In genomic region chr9:135500071-135500524, GRCh38 we compare ENCODE assay signal across 9 cellular contexts. TPM values are rescaled to one million over a fixed set of nuclear protein-coding genes. Genes with fewer than 3 reads are reported as not detected.
DNase-seq lines count a peak whose midpoint lies in the region; ATAC-seq, FAIRE-seq and TF ChIP-seq lines count a peak whose summit lies in the region.
"Had no signal": no experiment of that assay in that cellular context is flagged by ENCODE, and none has a peak within 500 bp of the region (broad histone marks: within the 10 kb centered on the region; RNA-seq: fewer than 3 reads in every experiment).

No MANE protein-coding gene starts in this region.

- H3K4me3 Mint-ChIP-seq in activated naive CD8-positive, alpha-beta T cell treated with anti-CD3 and anti-CD28 coated beads for 36 hours, result peak overlapping the region; percentile 93

- WGBS in hepatocyte (ENCODE audit: low lambda C conversion rate, missing lambda C conversion rate), result under 1% methylated on average over 27 of the region's 29 CpGs
- 0% methylated on average over 27 to 29 of the region's 29 CpGs for WGBS in small intestine, 3 donors

- DNase-seq in GM06990 (ENCODE audit: extremely low read depth, insufficient read length), result no peak
- no peak for DNase-seq in activated naive CD8-positive, alpha-beta T cell treated with anti-CD3 and anti-CD28 coated beads for 36 hours
- DNase-seq in hepatocyte (ENCODE audit: low spot score), result no peak
- no peak for DNase-seq in small intestine
- DNase-seq in NCI-H1694 (lab: John Stamatoyannopoulos, UW), result no peak
- DNase-seq in KBM-7, result no peak
- DNase-seq in iPS-NIHi7 (ENCODE audit: extremely low spot score), result no peak

- H3K27ac ChIP-seq in hepatocyte, result peak overlapping the region; percentile 62
- peak overlapping the region; percentile 9 to 63 for H3K27ac ChIP-seq in small intestine (ENCODE audit: low read depth in 1 of 2, low read length in 1 of 2)

- H2AFZ ChIP-seq in hepatocyte, result peak overlapping the region; percentile 95

- peak overlapping the region; percentile 99 for H3K4me2 ChIP-seq in hepatocyte

- H3K9me3 Mint-ChIP-seq in activated naive CD8-positive, alpha-beta T cell treated with anti-CD3 and anti-CD28 coated beads for 36 hours, result no peaks in the 10 kb centered on the region

- H3K27ac Mint-ChIP-seq in activated naive CD8-positive, alpha-beta T cell treated with anti-CD3 and anti-CD28 coated beads for 36 hours, result no peak overlapping the region

- FAIRE-seq in small intestine (lab: Jason Lieb, UNC), result no peak

- no peaks in the 10 kb centered on the region for H3K27me3 ChIP-seq in GM06990 (replicated peaks; ENCODE audit: control insufficient read depth, insufficient read depth, low read length)
- no peaks in the 10 kb centered on the region for H3K27me3 ChIP-seq in hepatocyte
- H3K27me3 ChIP-seq in small intestine (ENCODE audit: control insufficient read depth in 2 of 2, insufficient read depth in 2 of 2, low read length in 2 of 2), result no peaks in the 10 kb centered on the region

- H3K9me3 ChIP-seq in hepatocyte (ENCODE audit: low read depth) (no peaks in the 10 kb centered on the region), small intestine (ENCODE audit: control insufficient read depth, low read depth) (no peaks in the 10 kb centered on the region)

- peaks cover 6% of the 10 kb centered on the region for H3K27me3 Mint-ChIP-seq in activated naive CD8-positive, alpha-beta T cell treated with anti-CD3 and anti-CD28 coated beads for 36 hours

- H3K4me1 Mint-ChIP-seq in activated naive CD8-positive, alpha-beta T cell treated with anti-CD3 and anti-CD28 coated beads for 36 hours, result peaks cover 11% of the 10 kb centered on the region

- H3K36me3 Mint-ChIP-seq in activated naive CD8-positive, alpha-beta T cell treated with anti-CD3 and anti-CD28 coated beads for 36 hours, result peaks cover 25% of the 10 kb centered on the region

- ATAC-seq in HG03135 (IDR thresholded peaks at IDR 0.05; ENCODE audit: unreplicated experiment), result peak; percentile 9

- TF ChIP-seq CTCF in GM06990 (IDR thresholded peaks at IDR 0.05; ENCODE audit: insufficient read depth, low read length, poor library complexity, severe bottlenecking) (no peak), hepatocyte (IDR thresholded peaks at IDR 0.05; ENCODE audit: poor library complexity) (no peak)

- no peaks in the 10 kb centered on the region for H3K9me2 ChIP-seq in hepatocyte (replicated peaks; ENCODE audit: insufficient read depth)

- peak overlapping the region; percentile 95 for H3K4me3 ChIP-seq in GM06990 (replicated peaks; ENCODE audit: low read depth, low read length)
- peak overlapping the region; percentile 92 for H3K4me3 ChIP-seq in hepatocyte
- H3K4me3 ChIP-seq in small intestine (ENCODE audit: low read depth in 1 of 2, low read length in 2 of 2), result peak overlapping the region; percentile 65 to 92

- peaks cover 7% of the 10 kb centered on the region for H3K4me1 ChIP-seq in hepatocyte (ENCODE audit: insufficient read depth)
- peaks cover 0 to 5% of the 10 kb centered on the region in 2 donors for H3K4me1 ChIP-seq in small intestine (ENCODE audit: control insufficient read depth in 2 of 2, insufficient read depth in 1 of 2, low read depth in 1 of 2, low read length in 1 of 2)

- H3K36me3 ChIP-seq in GM06990 (ENCODE audit: control insufficient read depth, insufficient read depth, low read length) (peaks cover 24% of the 10 kb centered on the region), hepatocyte (replicated peaks; ENCODE audit: insufficient read depth, low read depth) (no peaks in the 10 kb centered on the region), small intestine (ENCODE audit: control insufficient read depth in 2 of 2, insufficient read depth in 2 of 2, low read length in 2 of 2) (peaks cover 0 to 6% of the 10 kb centered on the region in 2 donors)

- in situ Hi-C loops in KBM-7 (cut with MboI; ENCODE audit: low pct_unique_long_range_greater_than_20kb, low sequenced_read_pairs), result no loop called here

- peaks cover 17% of the 10 kb centered on the region for H3K79me2 ChIP-seq in hepatocyte

- peaks cover 5% of the 10 kb centered on the region for H4K20me1 ChIP-seq in hepatocyte (ENCODE audit: insufficient read depth, poor library complexity, severe bottlenecking)

RNA-seq across cellular contexts. Expression of gene MRPS2, which starts 0.4 kb away (rescaled TPM):
- 10 to 100 TPM; 74.0 to 78.8 TPM for total RNA-seq in activated naive CD8-positive, alpha-beta T cell treated with anti-CD3 and anti-CD28 coated beads for 36 hours
- total RNA-seq in hepatocyte, result 22.4 and 28.0 TPM in 2 replicates
- polyA plus RNA-seq in hepatocyte, result 57.0 and 59.1 TPM in 2 replicates
- 10 to 100 TPM; 32.4 to 65.9 (median 37.3) TPM for polyA plus RNA-seq in small intestine

RNA-seq across cellular contexts. Expression of gene PPP1R26, which starts 20.5 kb away (rescaled TPM):
- under 1 TPM; 0.20 to 0.27 TPM for total RNA-seq in activated naive CD8-positive, alpha-beta T cell treated with anti-CD3 and anti-CD28 coated beads for 36 hours
- total RNA-seq in hepatocyte, result 12.5 and 15.6 TPM in 2 replicates
- 9.1 and 15.0 TPM in 2 replicates for polyA plus RNA-seq in hepatocyte
- 10 to 100 TPM in 1 of 3 donors, 1 to 10 TPM in 2; 6.5 to 10.1 (median 9.8) TPM for polyA plus RNA-seq in small intestine

RNA-seq across cellular contexts. Expression of gene LCN1, which starts 21.1 kb away (rescaled TPM):
- total RNA-seq in activated naive CD8-positive, alpha-beta T cell treated with anti-CD3 and anti-CD28 coated beads for 36 hours, result not detected
- total RNA-seq in hepatocyte, result not detected in 2 replicates
- 0.63 TPM in 1 of 2 replicates, not detected in the other for polyA plus RNA-seq in hepatocyte
- not detected for polyA plus RNA-seq in small intestine
- total RNA-seq: T-helper 2 cell treated with Interferon-gamma antibody and Interleukin-4, amounts not matched to agents 100 ng/mL and 5 ng/mL, for 36 hours had no signal

RNA-seq across cellular contexts. Expression of gene OBP2A, which starts 45.8 kb away (rescaled TPM):
- total RNA-seq in activated naive CD8-positive, alpha-beta T cell treated with anti-CD3 and anti-CD28 coated beads for 36 hours, result not detected
- not detected in 2 replicates for total RNA-seq in hepatocyte
- polyA plus RNA-seq in hepatocyte (not detected in 2 replicates), small intestine (not detected)
- total RNA-seq: T-helper 2 cell treated with Interferon-gamma antibody and Interleukin-4, amounts not matched to agents 100 ng/mL and 5 ng/mL, for 36 hours had no signal

Comparison
In these comparisons a context has a peak if more than half of its experiments do, and no peak if none do; other contexts are left out.
1. RNA of gene PPP1R26, which starts 20.5 kb away (total RNA-seq): 12.5 to 15.6 TPM in hepatocyte; 0.20 to 0.27 TPM in activated naive CD8-positive, alpha-beta T cell treated with anti-CD3 and anti-CD28 coated beads for 36 hours; every median in the first group is over 10 times any median in the second.
2. Peak in every context shown above with its lines, with median percentiles within 50 percentile points of each other: H3K4me3 ChIP-seq.